ENCODE assay signal across 16 cellular contexts in genomic region chr10:7119325-7120015, GRCh38.
"Had no signal": no experiment of that assay in that cellular context is flagged by ENCODE, and none has a peak within 500 bp of the region (broad histone marks: within the 10 kb centered on the region; RNA-seq: fewer than 3 reads in every experiment).

No MANE protein-coding gene starts in this region.

- ATAC-seq: activated CD8-positive, alpha-beta T cell treated with anti-CD3 and anti-CD28 coated beads for 36 hours; activated naive CD8-positive, alpha-beta T cell treated with anti-CD3 and anti-CD28 coated beads, Interleukin-2, amount 50 U/mL, for 24 hours; body of pancreas had no signal

- H3K27ac Mint-ChIP-seq: activated CD8-positive, alpha-beta T cell treated with anti-CD3 and anti-CD28 coated beads for 36 hours; activated naive CD8-positive, alpha-beta T cell treated with anti-CD3 and anti-CD28 coated beads, Interleukin-2, amount 50 U/mL, for 24 hours; activated T-helper 1 cell treated with anti-CD3 and anti-CD28 coated beads, Interleukin-12 subunit alpha, Interleukin-12 subunit beta, Interleukin-2, Interleukin-4 antibody, amounts not matched to agents 30 ng/mL and 10 ng/mL and 1 ng/mL, durations not matched to agents 14 hours and 24 hours and 36 hours; nephron had no signal

- H3K9me3 ChIP-seq: body of pancreas, esophagus muscularis mucosa, sigmoid colon had no signal

- H3K4me3 Mint-ChIP-seq: activated CD8-positive, alpha-beta T cell treated with anti-CD3 and anti-CD28 coated beads for 36 hours; activated naive CD8-positive, alpha-beta T cell treated with anti-CD3 and anti-CD28 coated beads, Interleukin-2, amount 50 U/mL, for 24 hours; activated T-helper 1 cell treated with anti-CD3 and anti-CD28 coated beads, Interleukin-12 subunit alpha, Interleukin-12 subunit beta, Interleukin-2, Interleukin-4 antibody, amounts not matched to agents 30 ng/mL and 10 ng/mL and 1 ng/mL, durations not matched to agents 14 hours and 24 hours and 36 hours; nephron had no signal

- H3K4me1 ChIP-seq: body of pancreas, esophagus muscularis mucosa, sigmoid colon, transverse colon had no signal

- H3K36me3 ChIP-seq: esophagus muscularis mucosa, sigmoid colon, transverse colon had no signal

- H3K4me1 Mint-ChIP-seq: nephron had no signal

- DNase-seq: activated CD4-positive, alpha-beta T cell treated with anti-CD3 and anti-CD28 coated beads for 4 hours; activated CD8-positive, alpha-beta T cell treated with anti-CD3 and anti-CD28 coated beads for 36 hours; activated naive CD4-positive, alpha-beta T cell treated with Interleukin-2 at 50 U/mL for 16 hours; activated naive CD8-positive, alpha-beta T cell treated with anti-CD3 and anti-CD28 coated beads, Interleukin-2, amount 50 U/mL, for 24 hours; body of pancreas; dorsolateral prefrontal cortex; foreskin melanocyte; head of caudate nucleus; sigmoid colon; stimulated activated CD4-positive, alpha-beta T cell treated with anti-CD3 and anti-CD28 coated beads, Interleukin-2, amount 100 ng/mL, for 24 hours; stimulated activated naive CD4-positive, alpha-beta T cell; substantia nigra; transverse colon had no signal

- H3K4me3 ChIP-seq: body of pancreas, esophagus muscularis mucosa, sigmoid colon, transverse colon had no signal

- H3K27me3 ChIP-seq: body of pancreas, dorsolateral prefrontal cortex, esophagus muscularis mucosa, sigmoid colon, transverse colon had no signal

- H3K27me3 Mint-ChIP-seq: activated CD8-positive, alpha-beta T cell treated with anti-CD3 and anti-CD28 coated beads for 36 hours had no signal

- H3K9me3 Mint-ChIP-seq: activated CD8-positive, alpha-beta T cell treated with anti-CD3 and anti-CD28 coated beads for 36 hours; activated naive CD8-positive, alpha-beta T cell treated with anti-CD3 and anti-CD28 coated beads, Interleukin-2, amount 50 U/mL, for 24 hours; activated T-helper 1 cell treated with anti-CD3 and anti-CD28 coated beads, Interleukin-12 subunit alpha, Interleukin-12 subunit beta, Interleukin-2, Interleukin-4 antibody, amounts not matched to agents 30 ng/mL and 10 ng/mL and 1 ng/mL, durations not matched to agents 14 hours and 24 hours and 36 hours; nephron had no signal

- H3K27ac ChIP-seq: body of pancreas, esophagus muscularis mucosa, sigmoid colon, transverse colon had no signal
